Comparison of ENCODE assay signal across 10 cellular contexts in genomic region chr4:108622022-108622421, GRCh38. TPM values are rescaled to one million over a fixed set of nuclear protein-coding genes. Genes with fewer than 3 reads are reported as not detected.
DNase-seq lines count a peak whose midpoint lies in the region; ATAC-seq and TF ChIP-seq lines count a peak whose summit lies in the region.
"Had no signal": no experiment of that assay in that cellular context is flagged by ENCODE, and none has a peak within 500 bp of the region (broad histone marks: within the 10 kb centered on the region; RNA-seq: fewer than 3 reads in every experiment).

No MANE protein-coding gene starts in this region.

- H3K27ac ChIP-seq in skeletal muscle tissue (ENCODE audit: low read depth, low read length), result no peak overlapping the region

- H3K9me3 ChIP-seq in T-helper 17 cell (ENCODE audit: control insufficient read depth, low read length, poor library complexity, severe bottlenecking) (no peaks in the 10 kb centered on the region), skeletal muscle tissue (ENCODE audit: control insufficient read depth in 3 of 3, low read length in 3 of 3) (no peaks in the 10 kb centered on the region)

- peak overlapping the region; percentile 99 for H3K27ac Mint-ChIP-seq in activated T-cell treated with anti-CD3 and anti-CD28 coated beads, Interleukin-2, amount 50 U/mL, for 24 hours
- peak overlapping the region; percentile 99 for H3K27ac Mint-ChIP-seq in T-helper 17 cell

- TF ChIP-seq CTCF in fibroblast of mammary gland (conservative IDR thresholded peaks at IDR 0.05; ENCODE audit: control insufficient read depth, insufficient read depth, low read depth, low read length), result no peak

- H3K27me3 ChIP-seq in skeletal muscle tissue (ENCODE audit: control insufficient read depth in 3 of 3, insufficient read depth in 3 of 3, low read length in 3 of 3), result no peaks in the 10 kb centered on the region

- ATAC-seq in T-helper 17 cell, result no peak
- ATAC-seq in GM21390 (IDR thresholded peaks at IDR 0.05; ENCODE audit: unreplicated experiment), result no peak

- H3K27me3 Mint-ChIP-seq in activated T-cell treated with anti-CD3 and anti-CD28 coated beads, Interleukin-2, amount 50 U/mL, for 24 hours, result no peaks in the 10 kb centered on the region
- no peaks in the 10 kb centered on the region for H3K27me3 Mint-ChIP-seq in T-helper 17 cell

- DNase-seq in activated T-cell treated with anti-CD3 and anti-CD28 coated beads, Interleukin-2, amount 50 U/mL, for 24 hours, result no peak
- DNase-seq in activated T-cell treated with anti-CD3 and anti-CD28 coated beads for 4 hours, result no peak
- no peak for DNase-seq in T-helper 17 cell
- DNase-seq in fibroblast of mammary gland (ENCODE audit: low read depth), result no peak
- DNase-seq in kidney tubule cell (ENCODE audit: low spot score), result no peak
- no peak for DNase-seq in DMS 273 (lab: John Stamatoyannopoulos, UW; ENCODE audit: unreplicated experiment)
- DNase-seq: AML-193, NCI-H345 had no signal

- peaks cover 5 to 26% (median 21%) of the 10 kb centered on the region in 3 donors for H3K4me1 ChIP-seq in skeletal muscle tissue (ENCODE audit: control insufficient read depth in 3 of 3, insufficient read depth in 3 of 3, low read length in 3 of 3)

- H3K4me3 ChIP-seq in fibroblast of mammary gland (ENCODE audit: control insufficient read depth, low read depth, low read length), result peak overlapping the region; percentile 87
- H3K4me3 ChIP-seq in skeletal muscle tissue (ENCODE audit: low read length in 3 of 3), result no peak overlapping the region

- H3K36me3 ChIP-seq in skeletal muscle tissue (ENCODE audit: control insufficient read depth in 3 of 3, insufficient read depth in 3 of 3, low read length in 3 of 3), result peaks cover 31 to 56% (median 44%) of the 10 kb centered on the region in 3 donors

- peaks cover 57% of the 10 kb centered on the region for H3K4me1 Mint-ChIP-seq in activated T-cell treated with anti-CD3 and anti-CD28 coated beads, Interleukin-2, amount 50 U/mL, for 24 hours (ENCODE audit: low read depth)
- H3K4me1 Mint-ChIP-seq in T-helper 17 cell, result peaks cover 36% of the 10 kb centered on the region

- H3K9me3 Mint-ChIP-seq in activated T-cell treated with anti-CD3 and anti-CD28 coated beads, Interleukin-2, amount 50 U/mL, for 24 hours, result no peaks in the 10 kb centered on the region

- peak overlapping the region; percentile 97 for H3K4me3 Mint-ChIP-seq in activated T-cell treated with anti-CD3 and anti-CD28 coated beads, Interleukin-2, amount 50 U/mL, for 24 hours
- H3K4me3 Mint-ChIP-seq in T-helper 17 cell, result peak overlapping the region; percentile 12

- H3K9ac ChIP-seq in skeletal muscle tissue (ENCODE audit: low read depth in 1 of 3, low read length in 3 of 3), result peak overlapping the region in 2 of 3 donors; percentile 2 to 8

- H3K36me3 Mint-ChIP-seq in activated T-cell treated with anti-CD3 and anti-CD28 coated beads, Interleukin-2, amount 50 U/mL, for 24 hours (ENCODE audit: low read depth), result peaks cover 89% of the 10 kb centered on the region
- H3K36me3 Mint-ChIP-seq in T-helper 17 cell (ENCODE audit: low read depth), result peaks cover 9% of the 10 kb centered on the region

RNA-seq across cellular contexts. Expression of gene RPL34, which starts 1.6 kb away (rescaled TPM):
- 1,000 to 10,000 TPM; 2,872 to 3,048 TPM for total RNA-seq in T-helper 17 cell
- 1,208 TPM for total RNA-seq in skeletal muscle tissue

RNA-seq across cellular contexts. Expression of gene OSTC, which starts 28.4 kb away (rescaled TPM):
- total RNA-seq in T-helper 17 cell (10 to 100 TPM; 36.6 to 39.4 TPM), skeletal muscle tissue (109 TPM)
